1 cellular context compared by ENCODE assay signal in the genomic region with DNA sequence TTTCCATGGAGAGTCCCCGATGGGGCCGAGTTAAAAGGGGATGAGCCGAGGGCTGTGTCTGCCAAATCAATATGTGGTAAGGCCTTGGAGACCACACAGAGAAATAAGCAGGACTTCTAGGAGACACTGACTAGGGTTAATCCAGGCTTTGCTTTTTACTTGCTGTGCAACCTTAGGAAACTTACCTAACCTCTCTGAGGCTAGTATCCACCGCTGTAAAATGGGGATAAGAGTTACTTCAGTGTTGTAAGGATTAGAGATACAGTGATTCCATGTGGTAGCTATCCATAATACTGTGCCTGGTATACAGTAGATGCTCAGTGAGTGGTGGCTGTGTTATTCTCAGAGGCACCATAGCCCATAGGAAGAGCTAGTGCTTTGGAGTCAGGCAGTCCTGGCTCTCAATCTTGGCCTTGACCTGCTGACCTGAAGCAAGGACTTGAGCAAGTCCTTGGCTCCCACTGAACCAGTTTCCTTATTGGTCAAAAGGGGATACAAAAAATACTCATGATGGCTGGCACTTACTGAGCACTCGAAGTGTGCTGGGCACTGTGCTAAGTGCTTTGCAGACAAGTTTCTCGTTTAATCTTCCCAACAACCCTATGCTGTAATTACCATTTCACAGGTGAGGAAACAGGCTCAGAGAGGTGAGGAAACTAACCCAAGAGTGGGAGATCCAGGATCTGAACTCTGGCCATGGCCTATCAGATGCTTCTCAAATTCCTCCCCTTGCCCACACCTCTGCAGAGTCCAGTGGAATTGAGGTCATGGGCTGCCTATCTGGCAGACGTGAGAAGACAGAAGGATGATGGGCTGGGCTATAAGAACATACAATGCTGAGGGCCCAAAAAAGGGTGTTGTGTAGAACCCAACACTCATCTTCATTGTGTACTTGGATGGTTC.
TF ChIP-seq lines count a peak whose summit lies in the region.

No MANE protein-coding gene starts in this region.

TF ChIP-seq in A549, 52 proteins besides CTCF, POLR2A, EP300 and RAD21:
- TF ChIP-seq TP53 (CRISPR knock-in tag; IDR thresholded peaks at IDR 0.05) (no peak), ZFP36 (IDR thresholded peaks at IDR 0.05; ENCODE audit: borderline replicate concordance, partially characterized antibody) (peak; percentile 50)
